ENCODE assay signal across 17 cellular contexts in genomic region chr14:85293820-85294219, GRCh38.
"Had no signal": no experiment of that assay in that cellular context is flagged by ENCODE, and none has a peak within 500 bp of the region (broad histone marks: within the 10 kb centered on the region; RNA-seq: fewer than 3 reads in every experiment).

No MANE protein-coding gene starts in this region.

- H3K4me3 Mint-ChIP-seq: naive thymus-derived CD8-positive, alpha-beta T cell had no signal

- H3K27me3 ChIP-seq: heart right ventricle, sigmoid colon had no signal

- H3K27me3 Mint-ChIP-seq: naive thymus-derived CD8-positive, alpha-beta T cell had no signal

- H3K27ac Mint-ChIP-seq: naive thymus-derived CD8-positive, alpha-beta T cell had no signal

- H3K36me3 ChIP-seq: heart right ventricle, sigmoid colon had no signal

- H3K9me3 ChIP-seq: sigmoid colon had no signal

- DNase-seq: dorsolateral prefrontal cortex; effector CD8-positive, alpha-beta T cell; heart right ventricle; islet precursor cell; left cardiac atrium; left ventricle myocardium superior; naive thymus-derived CD8-positive, alpha-beta T cell; posterior cingulate gyrus; sigmoid colon; stimulated activated CD4-positive, alpha-beta T cell treated with anti-CD3 and anti-CD28 coated beads, Interleukin-12 subunit alpha, Interleukin-12 subunit beta, amount 100 ng/mL, for 4 hours; stimulated activated CD4-positive, alpha-beta T cell treated with anti-CD3 and anti-CD28 coated beads, Interleukin-2, amount 100 ng/mL, for 48 hours; stimulated activated naive CD4-positive, alpha-beta T cell treated with Interleukin-2 at 50 U/mL for 16 hours; trophoblast cell had no signal

- ATAC-seq: esophagus mucosa; heart right ventricle; left cardiac atrium; left ventricle myocardium superior; naive thymus-derived CD8-positive, alpha-beta T cell had no signal

- H3K4me3 ChIP-seq: coronary artery, dorsolateral prefrontal cortex, heart right ventricle, sigmoid colon, skin epidermis had no signal

- FAIRE-seq: frontal cortex had no signal

- H3K4me1 Mint-ChIP-seq: naive thymus-derived CD8-positive, alpha-beta T cell had no signal

- H3K4me1 ChIP-seq: sigmoid colon had no signal

- H3K27ac ChIP-seq: coronary artery, dorsolateral prefrontal cortex, heart right ventricle, sigmoid colon, skin epidermis had no signal
